Comparison of ENCODE assay signal across 19 cellular contexts in genomic region chr7:87735360-87735759, GRCh38.
DNase-seq lines count a peak whose midpoint lies in the region; ATAC-seq lines count a peak whose summit lies in the region.
"Had no signal": no experiment of that assay in that cellular context is flagged by ENCODE, and none has a peak within 500 bp of the region (broad histone marks: within the 10 kb centered on the region; RNA-seq: fewer than 3 reads in every experiment).

No MANE protein-coding gene starts in this region.

- no peaks in the 10 kb centered on the region for H3K4me1 ChIP-seq in GM23248 (ENCODE audit: insufficient read depth)
- H3K4me1 ChIP-seq: BLaER1, Peyer's patch had no signal

- H3K36me3 ChIP-seq in GM23248 (ENCODE audit: low read depth), result no peaks in the 10 kb centered on the region
- H3K36me3 ChIP-seq: BLaER1, Peyer's patch had no signal

- in situ Hi-C loops in GM23248 (cut with MboI), result no loop called here

- H3K27ac ChIP-seq in GM23248, result no peak overlapping the region
- H3K27ac ChIP-seq: BLaER1, Peyer's patch had no signal

- no peaks in the 10 kb centered on the region for H3K9me3 ChIP-seq in GM23248 (ENCODE audit: low read depth)
- H3K9me3 ChIP-seq: Peyer's patch had no signal

- ATAC-seq in esophagus mucosa, result peak; percentile 35

- no peak overlapping the region for H2AFZ ChIP-seq in GM23248

- H3F3A ChIP-seq in GM23248 (ENCODE audit: insufficient read depth), result no peaks in the 10 kb centered on the region

- no peaks in the 10 kb centered on the region for H3K79me2 ChIP-seq in GM23248 (ENCODE audit: insufficient read depth)

- no peak overlapping the region for H3K4me2 ChIP-seq in GM23248 (ENCODE audit: unreplicated experiment)
- H3K4me2 ChIP-seq: BLaER1 had no signal

- WGBS in GM23248 (ENCODE audit: low coverage in 1 of 2, low lambda C conversion rate in 2 of 2, missing lambda C conversion rate in 2 of 2), 2 experiments, result 0 to 11% methylated on average over 1 of the region's 1 CpG

- DNase-seq in GM23248 (peak; percentile 2), amniotic epithelial cell (ENCODE audit: low read depth) (peak; percentile 6), non-pigmented ciliary epithelial cell (ENCODE audit: low read depth) (peak; percentile 9), T-helper 1 cell (no peak), NCI-H1694 treated with DMSO at 0.1 percent for 48 hours (lab: John Stamatoyannopoulos, UW) (no peak)
- DNase-seq in stimulated activated naive CD4-positive, alpha-beta T cell (lab: John Stamatoyannopoulos, UW), result no peak
- DNase-seq: CD8-positive, alpha-beta memory T cell; DND-41; H7; MM.1S; NCI-H1105; NCI-H187; NCI-H2171; NCI-H510A; NCI-H82; Peyer's patch; SHP77 had no signal

- H3K9me2 ChIP-seq in GM23248 (ENCODE audit: insufficient read depth), result no peaks in the 10 kb centered on the region

- H3K27me3 ChIP-seq in GM23248 (replicated peaks; ENCODE audit: insufficient read depth), result no peaks in the 10 kb centered on the region
- H3K27me3 ChIP-seq: BLaER1, Peyer's patch had no signal

- no peak overlapping the region for H3K9ac ChIP-seq in GM23248
- H3K9ac ChIP-seq: BLaER1 had no signal

- H3K4me3 ChIP-seq in GM23248, result no peak overlapping the region
- H3K4me3 ChIP-seq: BLaER1, Peyer's patch had no signal

- H4K20me1 ChIP-seq in GM23248 (ENCODE audit: insufficient read depth), result no peaks in the 10 kb centered on the region
- H4K20me1 ChIP-seq: BLaER1 had no signal

Comparison
In these comparisons a context has a peak if more than half of its experiments do, and no peak if none do; other contexts are left out.
1. DNase-seq: peak in GM23248 (single experiment), amniotic epithelial cell (single experiment) and non-pigmented ciliary epithelial cell (single experiment); none in T-helper 1 cell (0 of 5), stimulated activated naive CD4-positive, alpha-beta T cell (0 of 6) and NCI-H1694 treated with DMSO at 0.1 percent for 48 hours (single experiment).